ENCODE assay signal across 8 cellular contexts in the genomic region with DNA sequence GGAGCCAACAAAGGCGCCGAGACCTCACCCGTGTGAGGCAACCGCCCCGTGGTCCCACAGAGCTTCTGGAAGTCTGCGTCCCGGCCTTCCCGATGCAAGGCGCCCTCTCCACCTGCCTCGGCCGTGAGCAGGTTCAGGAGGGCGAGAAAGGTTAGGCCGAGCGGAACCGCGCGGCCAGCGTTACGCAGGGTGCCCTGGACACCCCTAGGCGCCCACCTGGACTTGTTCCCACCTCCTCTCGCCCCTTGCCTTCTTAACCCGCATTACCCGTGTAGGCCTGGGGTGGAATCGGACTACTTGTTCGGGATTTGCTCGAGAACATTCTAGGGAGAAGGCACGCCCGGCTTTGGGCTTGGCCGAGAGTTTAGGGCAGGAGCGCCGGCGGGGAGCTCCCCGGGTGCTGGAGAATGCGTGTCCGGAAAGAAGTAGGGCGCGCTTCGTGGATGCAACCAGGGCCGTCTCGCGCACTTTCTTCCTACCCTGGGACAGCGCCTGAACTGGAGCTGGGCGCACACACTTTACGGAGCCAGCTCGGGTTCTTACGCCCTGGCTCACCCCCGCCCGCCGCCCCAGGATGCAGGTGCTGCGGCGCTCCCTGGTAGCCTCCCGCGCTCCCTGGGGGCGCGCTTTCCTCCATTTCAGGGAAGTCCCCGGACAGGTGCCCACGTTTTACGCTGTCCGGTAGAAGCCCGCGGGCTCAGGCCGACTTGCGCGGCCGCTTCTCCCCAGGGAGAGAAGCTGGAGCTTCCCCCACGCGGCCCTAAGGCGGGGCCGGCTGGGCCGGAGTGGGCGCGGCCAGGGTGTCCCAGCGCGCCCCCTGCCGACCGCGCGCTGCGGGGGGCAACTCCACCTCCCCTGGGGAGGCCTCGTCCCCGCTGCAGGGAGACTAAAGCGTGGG.
DNase-seq lines count a peak whose midpoint lies in the region; ATAC-seq and TF ChIP-seq lines count a peak whose summit lies in the region.

No MANE protein-coding gene starts in this region.

- no peak for DNase-seq in BE2C
- peak; percentile 43 for DNase-seq in activated B cell treated with CpG ODN at 0.5 μM for 24 hours
- peak in 2 of 3 donors; percentile 39 to 47 for DNase-seq in right lobe of liver
- no peak for DNase-seq in PC-9
- no peak for DNase-seq in CD8-positive, alpha-beta T cell

- H3K27ac ChIP-seq in right lobe of liver, result no peak overlapping the region
- no peak overlapping the region for H3K27ac ChIP-seq in PC-9
- H3K27ac ChIP-seq in CD8-positive, alpha-beta T cell (ENCODE audit: low read depth, low read length), result no peak overlapping the region

- no peaks in the 10 kb centered on the region for H3K36me3 Mint-ChIP-seq in activated B cell treated with CpG ODN at 0.5 μM for 24 hours (ENCODE audit: low read depth)
- H3K36me3 Mint-ChIP-seq in CD8-positive, alpha-beta T cell, result no peaks in the 10 kb centered on the region

- no peak overlapping the region for H3K4me2 ChIP-seq in PC-9

- H2AFZ ChIP-seq in PC-9, result no peak overlapping the region

- H3F3A ChIP-seq in PC-9 (ENCODE audit: insufficient read depth, low read depth), result no peaks in the 10 kb centered on the region

- H3K4me1 ChIP-seq in BE2C (no peaks in the 10 kb centered on the region), right lobe of liver (peaks cover 0 to 34% (median 0%) of the 10 kb centered on the region in 4 donors), PC-9 (replicated peaks; ENCODE audit: insufficient read depth) (no peaks in the 10 kb centered on the region)
- peaks cover 31% of the 10 kb centered on the region for H3K4me1 ChIP-seq in CD8-positive, alpha-beta T cell (ENCODE audit: insufficient read depth, low read length)

- peak overlapping the region; percentile 86 for H3K4me3 Mint-ChIP-seq in activated B cell treated with CpG ODN at 0.5 μM for 24 hours
- no peak overlapping the region for H3K4me3 Mint-ChIP-seq in CD8-positive, alpha-beta T cell

- ATAC-seq in GM19463 (IDR thresholded peaks at IDR 0.05; ENCODE audit: unreplicated experiment), result peak; percentile 59
- peak; percentile 70 for ATAC-seq in activated B cell treated with CpG ODN at 0.5 μM for 24 hours (ENCODE audit: low read depth)
- peak; percentile 77 to 86 (median 82) for ATAC-seq in right lobe of liver
- ATAC-seq in HG03354 (IDR thresholded peaks at IDR 0.05; ENCODE audit: poor library complexity, severe bottlenecking, unreplicated experiment), result no peak
- no peak for ATAC-seq in GM21381 (IDR thresholded peaks at IDR 0.05; ENCODE audit: unreplicated experiment)
- ATAC-seq in CD8-positive, alpha-beta T cell, result no peak

- TF ChIP-seq CTCF in BE2C (IDR thresholded peaks at IDR 0.05; ENCODE audit: low read depth, low read length) (peak; percentile 30), activated B cell treated with CpG ODN at 0.5 μM for 24 hours (IDR thresholded peaks at IDR 0.05) (no peak), right lobe of liver (IDR thresholded peaks at IDR 0.05) (peak; percentile 43 to 72 (median 60)), PC-9 (conservative IDR thresholded peaks at IDR 0.05) (no peak)
- no peak for TF ChIP-seq CTCF in CD8-positive, alpha-beta T cell (IDR thresholded peaks at IDR 0.05)

- H3K27me3 ChIP-seq in BE2C, result peaks cover 78% of the 10 kb centered on the region
- H3K27me3 ChIP-seq in right lobe of liver, result peaks cover 23 to 48% of the 10 kb centered on the region in 2 donors
- H3K27me3 ChIP-seq in PC-9 (ENCODE audit: insufficient read depth, low read depth), result peaks cover 68% of the 10 kb centered on the region
- H3K27me3 ChIP-seq in CD8-positive, alpha-beta T cell (ENCODE audit: insufficient read depth, low read length), result peaks cover 12% of the 10 kb centered on the region

- peaks cover 38% of the 10 kb centered on the region for H3K4me1 Mint-ChIP-seq in activated B cell treated with CpG ODN at 0.5 μM for 24 hours
- peaks cover 27% of the 10 kb centered on the region for H3K4me1 Mint-ChIP-seq in CD8-positive, alpha-beta T cell (ENCODE audit: low read depth)

- H4K20me1 ChIP-seq in PC-9 (ENCODE audit: insufficient read depth), result no peaks in the 10 kb centered on the region

- no peaks in the 10 kb centered on the region for H3K9me3 ChIP-seq in BE2C
- H3K9me3 ChIP-seq in right lobe of liver, result no peaks in the 10 kb centered on the region
- H3K9me3 ChIP-seq in PC-9 (ENCODE audit: insufficient read depth, low read depth), result no peaks in the 10 kb centered on the region
- no peaks in the 10 kb centered on the region for H3K9me3 ChIP-seq in CD8-positive, alpha-beta T cell (ENCODE audit: low read length)

- no peak overlapping the region for H3K27ac Mint-ChIP-seq in activated B cell treated with CpG ODN at 0.5 μM for 24 hours
- H3K27ac Mint-ChIP-seq in CD8-positive, alpha-beta T cell, result no peak overlapping the region

- H3K9me3 Mint-ChIP-seq in activated B cell treated with CpG ODN at 0.5 μM for 24 hours, result no peaks in the 10 kb centered on the region
- no peaks in the 10 kb centered on the region for H3K9me3 Mint-ChIP-seq in CD8-positive, alpha-beta T cell

- WGBS in right lobe of liver (ENCODE audit: insufficient coverage, low coverage, low lambda C conversion rate, missing lambda C conversion rate), result no CpG with 5 or more reads among the region's 82 CpGs

- BruUV-seq in PC-9 (replicated peaks; lab: Mats Ljungman, UMichigan), result no TSS peak

- intact Hi-C loops in activated B cell treated with CpG ODN at 0.5 μM for 24 hours (cut with micrococcal nuclease), result loop anchor here (10.0 kb wide), 1 partner anchor 447 kb away; no protein-coding TSS in a partner anchor
- intact Hi-C loops in right lobe of liver (cut with DNase I), result no loop called here
- intact Hi-C loops in PC-9 (cut with micrococcal nuclease; ENCODE audit: unreplicated experiment), result no loop called here
- intact Hi-C loops in CD8-positive, alpha-beta T cell (cut with DNase I, micrococcal nuclease), result no loop called here

- H3K36me3 ChIP-seq in BE2C (no peaks in the 10 kb centered on the region), right lobe of liver (no peaks in the 10 kb centered on the region), PC-9 (ENCODE audit: low read depth) (no peaks in the 10 kb centered on the region)
- H3K36me3 ChIP-seq in CD8-positive, alpha-beta T cell (ENCODE audit: insufficient read depth, low read length), result no peaks in the 10 kb centered on the region

- CTCF ChIA-PET in activated B cell treated with CpG ODN at 0.5 μM for 24 hours (lab: Charles Lee) (interaction anchor here (0.8 to 2.8 kb wide), 5 partner anchors 9 to 445 kb away, joined by 3 to 10 read pairs (median 6); no protein-coding TSS in a partner anchor), PC-9 (lab: Charles Lee) (interaction anchor here (0.6 kb wide), 1 partner anchor 306 kb away, joined by 4 read pairs; no protein-coding TSS in a partner anchor)
- CTCF ChIA-PET in CD8-positive, alpha-beta T cell (lab: Charles Lee), result interaction anchor here (1.4 kb wide), 1 partner anchor 27 kb away, joined by 4 read pairs; no protein-coding TSS in a partner anchor

- H3K27me3 Mint-ChIP-seq in activated B cell treated with CpG ODN at 0.5 μM for 24 hours, result peaks cover 56% of the 10 kb centered on the region
- H3K27me3 Mint-ChIP-seq in CD8-positive, alpha-beta T cell (ENCODE audit: low read depth), result peaks cover 64% of the 10 kb centered on the region

- no peaks in the 10 kb centered on the region for H3K9me2 ChIP-seq in PC-9 (ENCODE audit: insufficient read depth)

- H3K4me3 ChIP-seq in BE2C (ENCODE audit: low read depth, low read length), result no peak overlapping the region
- peak overlapping the region in 1 of 3 donors; percentile 5 for H3K4me3 ChIP-seq in right lobe of liver
- no peak overlapping the region for H3K4me3 ChIP-seq in PC-9
- H3K4me3 ChIP-seq in CD8-positive, alpha-beta T cell (ENCODE audit: low read depth, low read length), result no peak overlapping the region

- POLR2A ChIA-PET in activated B cell treated with CpG ODN at 0.5 μM for 24 hours (lab: Charles Lee), result interaction anchor here (1.0 to 1.1 kb wide), 2 partner anchors 15 to 167 kb away, joined by 3 read pairs; no protein-coding TSS in a partner anchor
- POLR2A ChIA-PET in PC-9 (lab: Charles Lee; ENCODE audit: unreplicated experiment), result no interaction called here
- POLR2A ChIA-PET in CD8-positive, alpha-beta T cell (lab: Charles Lee), result no interaction called here

- no peak for TF ChIP-seq POLR2A in right lobe of liver (IDR thresholded peaks at IDR 0.05)

- no peaks in the 10 kb centered on the region for H3K79me2 ChIP-seq in PC-9 (ENCODE audit: low read depth)

Comparison
In these comparisons a context has a peak if more than half of its experiments do, and no peak if none do; other contexts are left out.
1. DNase-seq: peak in activated B cell treated with CpG ODN at 0.5 μM for 24 hours (single experiment) and right lobe of liver (2 of 3); none in BE2C (single experiment), PC-9 (0 of 2) and CD8-positive, alpha-beta T cell (0 of 7).
2. CTCF ChIP-seq: peak in BE2C (single experiment) and right lobe of liver (4 of 4); none in activated B cell treated with CpG ODN at 0.5 μM for 24 hours (single experiment), PC-9 (single experiment) and CD8-positive, alpha-beta T cell (single experiment).
3. ATAC-seq: peak in GM19463 (single experiment), activated B cell treated with CpG ODN at 0.5 μM for 24 hours (single experiment) and right lobe of liver (4 of 4); none in HG03354 (single experiment), GM21381 (single experiment) and CD8-positive, alpha-beta T cell (single experiment).